9 cellular contexts compared by ENCODE assay signal in genomic region chr7:119949053-119949452, GRCh38.
"Had no signal": no experiment of that assay in that cellular context is flagged by ENCODE, and none has a peak within 500 bp of the region (broad histone marks: within the 10 kb centered on the region; RNA-seq: fewer than 3 reads in every experiment).

No MANE protein-coding gene starts in this region.

- FAIRE-seq: HTR-8/SVneo had no signal

- DNase-seq: GM23248, GOT3, H7, HFFc6, IMR-90, KBM-7 had no signal

- ATAC-seq: HCT116 had no signal

- H3K27ac Mint-ChIP-seq: HFFc6 had no signal

- H3K27ac ChIP-seq: GM23248 had no signal

- H3K9me3 ChIP-seq: HAP-1 had no signal

- H3K4me1 ChIP-seq: HAP-1 had no signal

- H2AFZ ChIP-seq: GM23248 had no signal

- H3K36me3 ChIP-seq: HAP-1 had no signal

- H3K4me3 ChIP-seq: GM23248, HAP-1 had no signal

- H3K4me3 Mint-ChIP-seq: HFFc6 had no signal

- H3K9ac ChIP-seq: GM23248 had no signal
